Comparison of ENCODE assay signal across 18 cellular contexts in the genomic region with DNA sequence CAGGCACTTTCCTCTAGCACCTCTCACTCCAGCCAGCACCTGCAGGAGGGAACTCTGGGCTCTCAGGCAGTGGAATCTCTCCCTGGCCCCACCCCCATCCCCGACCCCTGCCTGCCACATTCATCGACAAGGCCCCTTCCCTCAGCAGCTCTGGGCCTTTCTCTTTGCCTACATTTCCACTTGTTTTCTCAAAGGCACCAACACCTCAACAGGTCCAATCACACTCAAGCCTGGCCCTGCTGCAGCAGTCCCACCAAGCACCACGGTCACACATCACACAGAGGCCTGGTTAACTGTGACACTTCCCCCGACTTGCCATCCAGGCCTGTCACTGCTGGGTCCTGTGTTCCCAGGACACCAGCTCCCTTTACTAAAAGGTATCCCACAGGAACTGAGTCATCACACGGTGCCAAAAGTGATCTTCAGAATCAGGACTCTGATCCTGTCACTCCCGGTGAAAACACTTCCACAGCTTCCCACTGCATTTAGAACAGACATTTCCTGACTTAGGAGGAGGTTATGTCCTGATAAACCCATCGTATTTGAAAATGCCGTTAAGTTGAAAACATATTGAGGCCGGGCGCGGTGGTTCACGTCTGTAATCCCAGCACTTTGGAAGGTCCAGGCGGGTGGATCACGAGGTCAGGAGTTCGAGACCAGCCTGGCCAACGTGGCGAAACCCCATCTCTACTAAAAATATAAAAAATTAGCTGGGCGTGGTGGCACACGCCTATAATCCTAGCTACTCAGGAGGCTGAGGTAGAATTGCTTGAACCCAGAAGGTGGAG. TPM values are rescaled to one million over a fixed set of nuclear protein-coding genes. Genes with fewer than 3 reads are reported as not detected.
DNase-seq lines count a peak whose midpoint lies in the region; ATAC-seq, FAIRE-seq and TF ChIP-seq lines count a peak whose summit lies in the region.
"Had no signal": no experiment of that assay in that cellular context is flagged by ENCODE, and none has a peak within 500 bp of the region (broad histone marks: within the 10 kb centered on the region; RNA-seq: fewer than 3 reads in every experiment).

No MANE protein-coding gene starts in this region.

- H3K9me1 ChIP-seq in endothelial cell of umbilical vein (replicated peaks; ENCODE audit: control insufficient read depth, extremely low read depth, insufficient read depth, low read length): no peaks in the 10 kb centered on the region

- intact Hi-C loops in activated CD4-positive, alpha-beta T cell treated with anti-CD3 and anti-CD28 coated beads for 36 hours (cut with DNase I, micrococcal nuclease): no loop called here
- intact Hi-C loops in endothelial cell of umbilical vein (cut with micrococcal nuclease): no loop called here

- peak overlapping the region; percentile 32 for H3K27ac Mint-ChIP-seq in activated CD4-positive, alpha-beta T cell treated with anti-CD3 and anti-CD28 coated beads for 36 hours
- H3K27ac Mint-ChIP-seq in WTC11: peak overlapping the region; percentile 59
- H3K27ac Mint-ChIP-seq in osteocyte (ENCODE audit: unreplicated experiment): peak overlapping the region; percentile 63
- H3K27ac Mint-ChIP-seq: CD4-positive, alpha-beta T cell had no signal

- no peak overlapping the region for H3K4me2 ChIP-seq in endothelial cell of umbilical vein (ENCODE audit: insufficient read depth, low read length)
- H3K4me2 ChIP-seq: A549 had no signal

- H3K4me3 Mint-ChIP-seq in activated CD4-positive, alpha-beta T cell treated with anti-CD3 and anti-CD28 coated beads for 36 hours: no peak overlapping the region
- H3K4me3 Mint-ChIP-seq in WTC11: no peak overlapping the region
- H3K4me3 Mint-ChIP-seq in osteocyte (ENCODE audit: unreplicated experiment): no peak overlapping the region
- H3K4me3 Mint-ChIP-seq: CD4-positive, alpha-beta T cell had no signal

- peaks cover 21 to 66% of the 10 kb centered on the region in 2 experiments for H3K36me3 ChIP-seq in endothelial cell of umbilical vein (ENCODE audit: control insufficient read depth in 2 of 2, extremely low read depth in 1 of 2, insufficient read depth in 2 of 2, low read length in 2 of 2)

- peaks cover 33% of the 10 kb centered on the region for H3K36me3 Mint-ChIP-seq in activated CD4-positive, alpha-beta T cell treated with anti-CD3 and anti-CD28 coated beads for 36 hours (ENCODE audit: low read depth)
- H3K36me3 Mint-ChIP-seq in WTC11 (peaks cover 78% of the 10 kb centered on the region), osteocyte (ENCODE audit: unreplicated experiment) (peaks cover 67% of the 10 kb centered on the region)

- H3K79me2 ChIP-seq in endothelial cell of umbilical vein (ENCODE audit: control insufficient read depth, insufficient read depth, low read length): no peaks in the 10 kb centered on the region

- POLR2A ChIA-PET in activated CD4-positive, alpha-beta T cell treated with anti-CD3 and anti-CD28 coated beads for 36 hours (lab: Charles Lee): no interaction called here
- POLR2A ChIA-PET in WTC11 (lab: Charles Lee) (no interaction called here), endothelial cell of umbilical vein (lab: Charles Lee) (no interaction called here)

- no peak overlapping the region for H2AFZ ChIP-seq in endothelial cell of umbilical vein (ENCODE audit: low read depth, low read length)

- BruUV-seq in endothelial cell of umbilical vein (replicated peaks; lab: Mats Ljungman, UMichigan): no TSS peak

- no peak for DNase-seq in activated CD4-positive, alpha-beta T cell treated with anti-CD3 and anti-CD28 coated beads for 36 hours
- no peak for DNase-seq in activated CD4-positive, alpha-beta T cell treated with anti-CD3 and anti-CD28 coated beads for 1 hour
- DNase-seq in WTC11 (ENCODE audit: low spot score) (no peak), endothelial cell of umbilical vein (ENCODE audit: low read depth, low spot score) (no peak), osteocyte (ENCODE audit: extremely low spot score, unreplicated experiment) (peak; percentile 32), SIG-M5 (lab: John Stamatoyannopoulos, UW) (no peak), middle frontal gyrus (ENCODE audit: extremely low spot score, low spot score) (no peak), SK-N-DZ (ENCODE audit: low spot score) (no peak)
- DNase-seq: CD4-positive, alpha-beta T cell; EL; NCI-H1092 treated with DMSO at 0.1 percent for 48 hours; NCI-H2171 treated with DMSO at 0.1 percent for 48 hours; NCI-H82; stimulated activated CD4-positive, alpha-beta T cell treated with anti-CD3 and anti-CD28 coated beads, Interleukin-15, amount 100 ng/mL, for 24 hours had no signal

- TF ChIP-seq CTCF in WTC11 (IDR thresholded peaks at IDR 0.05): no peak
- TF ChIP-seq CTCF in endothelial cell of umbilical vein (IDR thresholded peaks at IDR 0.05; ENCODE audit: extremely low read depth in 1 of 2, insufficient read depth in 1 of 2, low read depth in 1 of 2, low read length in 2 of 2): no peak
- TF ChIP-seq CTCF in osteocyte (IDR thresholded peaks at IDR 0.05): no peak

- H3K4me1 Mint-ChIP-seq in activated CD4-positive, alpha-beta T cell treated with anti-CD3 and anti-CD28 coated beads for 36 hours: no peaks in the 10 kb centered on the region
- H3K4me1 Mint-ChIP-seq in WTC11 (no peaks in the 10 kb centered on the region), osteocyte (ENCODE audit: unreplicated experiment) (peaks cover 6% of the 10 kb centered on the region)

- no peaks in the 10 kb centered on the region for H4K20me1 ChIP-seq in endothelial cell of umbilical vein (replicated peaks; ENCODE audit: control insufficient read depth, extremely low read depth, insufficient read depth, low read length)

- dilution Hi-C loops in endothelial cell of umbilical vein (cut with MboI; ENCODE audit: extremely low pct_ligation_motif_present, low sequenced_read_pairs): no loop called here

- ATAC-seq in activated CD4-positive, alpha-beta T cell treated with anti-CD3 and anti-CD28 coated beads for 36 hours: no peak
- ATAC-seq in WTC11: no peak
- ATAC-seq: A549 had no signal

- peak; percentile 48 for FAIRE-seq in endothelial cell of umbilical vein (lab: Jason Lieb, UNC)
- FAIRE-seq: A549, H54 had no signal

- H3K27me3 Mint-ChIP-seq in activated CD4-positive, alpha-beta T cell treated with anti-CD3 and anti-CD28 coated beads for 36 hours: no peaks in the 10 kb centered on the region
- H3K27me3 Mint-ChIP-seq in WTC11 (ENCODE audit: low read depth): no peaks in the 10 kb centered on the region
- no peaks in the 10 kb centered on the region for H3K27me3 Mint-ChIP-seq in osteocyte (ENCODE audit: unreplicated experiment)
- H3K27me3 Mint-ChIP-seq: CD4-positive, alpha-beta T cell had no signal

- H3K9ac ChIP-seq in endothelial cell of umbilical vein (replicated peaks; ENCODE audit: extremely low read depth, insufficient read depth, low read length): no peak overlapping the region

- H3K27ac ChIP-seq in endothelial cell of umbilical vein (ENCODE audit: insufficient read depth, low read depth, low read length): no peak overlapping the region
- H3K27ac ChIP-seq: A549, suprapubic skin had no signal

- CTCF ChIA-PET in activated CD4-positive, alpha-beta T cell treated with anti-CD3 and anti-CD28 coated beads for 36 hours (lab: Charles Lee): no interaction called here
- CTCF ChIA-PET in WTC11 (lab: Charles Lee) (interaction anchor here (0.6 to 1.3 kb wide), 3 partner anchors 12 to 1328 kb away, joined by 3 to 4 read pairs (median 3); no protein-coding TSS in a partner anchor), endothelial cell of umbilical vein (lab: Charles Lee) (interaction anchor here (1.5 kb wide), 1 partner anchor 137 kb away, joined by 7 read pairs; no protein-coding TSS in a partner anchor)

- H3K4me3 ChIP-seq in endothelial cell of umbilical vein (replicated peaks in 1 of 3; ENCODE audit: insufficient read depth in 1 of 3, low read depth in 1 of 3, low read length in 3 of 3): no peak overlapping the region
- H3K4me3 ChIP-seq: A549, suprapubic skin had no signal

- H3K9me3 ChIP-seq in endothelial cell of umbilical vein (replicated peaks; ENCODE audit: control insufficient read depth, insufficient read depth, low read length): no peaks in the 10 kb centered on the region
- H3K9me3 ChIP-seq: A549, suprapubic skin had no signal

- no peaks in the 10 kb centered on the region for H3K4me1 ChIP-seq in endothelial cell of umbilical vein (ENCODE audit: control insufficient read depth, extremely low read depth, insufficient read depth, low read length)
- H3K4me1 ChIP-seq: A549 had no signal

- H3K27me3 ChIP-seq in endothelial cell of umbilical vein (ENCODE audit: control insufficient read depth in 2 of 2, insufficient read depth in 2 of 2, low read length in 2 of 2): no peaks in the 10 kb centered on the region
- H3K27me3 ChIP-seq: suprapubic skin had no signal

- H3K9me3 Mint-ChIP-seq in activated CD4-positive, alpha-beta T cell treated with anti-CD3 and anti-CD28 coated beads for 36 hours (ENCODE audit: low read depth): no peaks in the 10 kb centered on the region
- H3K9me3 Mint-ChIP-seq in WTC11 (no peaks in the 10 kb centered on the region), osteocyte (ENCODE audit: unreplicated experiment) (no peaks in the 10 kb centered on the region)
- H3K9me3 Mint-ChIP-seq: CD4-positive, alpha-beta T cell had no signal

- no peak for TF ChIP-seq POLR2A in endothelial cell of umbilical vein (IDR thresholded peaks at IDR 0.05; ENCODE audit: low read depth, low read length)

RNA-seq across cellular contexts. Expression of gene MYH7B, which starts 54.9 kb away (rescaled TPM):
- under 1 TPM; 0.23 to 0.40 TPM for total RNA-seq in activated CD4-positive, alpha-beta T cell treated with anti-CD3 and anti-CD28 coated beads for 36 hours
- total RNA-seq in WTC11 (2021): 0.66 to 1.0 TPM (median 0.98 TPM) in 3 replicates
- total RNA-seq in endothelial cell of umbilical vein: 0.07 TPM in 1 of 2 replicates, not detected in the other
- 0.03 and 0.10 TPM in 2 replicates for polyA plus RNA-seq in endothelial cell of umbilical vein
- polyA plus RNA-seq in endothelial cell of umbilical vein (2011; cell fraction: cytosol; rRNA removed): 0.03 TPM in 2 replicates
- 0.07 and 0.43 TPM in 2 replicates for polyA plus RNA-seq in endothelial cell of umbilical vein (2011; cell fraction: nucleus; rRNA removed)
- 0.03 and 0.25 TPM in 2 replicates for polyA plus RNA-seq in endothelial cell of umbilical vein (2012)
- not detected in 2 replicates for polyA minus RNA-seq in endothelial cell of umbilical vein
- polyA minus RNA-seq in endothelial cell of umbilical vein (2011; cell fraction: cytosol; rRNA and poly(A)+ RNA removed): not detected
- 0.05 TPM in 1 of 2 replicates, not detected in the other for polyA minus RNA-seq in endothelial cell of umbilical vein (2011; cell fraction: nucleus; rRNA and poly(A)+ RNA removed)
- 0.18 and 0.86 TPM in 2 replicates for total RNA-seq in osteocyte
- polyA plus RNA-seq in SK-N-DZ (2014; cell fraction: cytosol; rRNA removed): 0.93 TPM in 1 of 2 replicates, not detected in the other
- 2.1 and 4.3 TPM in 2 replicates for polyA plus RNA-seq in SK-N-DZ (2014; cell fraction: nucleus; rRNA removed)
- total RNA-seq: epithelial cell of proximal tubule had no signal

RNA-seq across cellular contexts. Expression of gene GSS, which starts 55.0 kb away (rescaled TPM):
- 10 to 100 TPM; 58.7 to 59.5 TPM for total RNA-seq in activated CD4-positive, alpha-beta T cell treated with anti-CD3 and anti-CD28 coated beads for 36 hours
- total RNA-seq in WTC11 (2021): 40.7 to 47.3 TPM (median 46.7 TPM) in 3 replicates
- total RNA-seq in endothelial cell of umbilical vein: 46.9 and 47.9 TPM in 2 replicates
- polyA plus RNA-seq in endothelial cell of umbilical vein: 60.3 and 65.1 TPM in 2 replicates
- polyA plus RNA-seq in endothelial cell of umbilical vein (2011; cell fraction: cytosol; rRNA removed): 60.4 and 62.6 TPM in 2 replicates
- 149 and 162 TPM in 2 replicates for polyA plus RNA-seq in endothelial cell of umbilical vein (2011; cell fraction: nucleus; rRNA removed)
- polyA plus RNA-seq in endothelial cell of umbilical vein (2012): 46.4 and 58.9 TPM in 2 replicates
- 54.4 and 65.2 TPM in 2 replicates for polyA minus RNA-seq in endothelial cell of umbilical vein
- 24.6 TPM for polyA minus RNA-seq in endothelial cell of umbilical vein (2011; cell fraction: cytosol; rRNA and poly(A)+ RNA removed)
- polyA minus RNA-seq in endothelial cell of umbilical vein (2011; cell fraction: nucleus; rRNA and poly(A)+ RNA removed): 22.0 and 32.4 TPM in 2 replicates
- total RNA-seq in osteocyte: 36.0 and 37.2 TPM in 2 replicates
- polyA plus RNA-seq in SK-N-DZ (2014; cell fraction: cytosol; rRNA removed): 122 TPM in 2 replicates
- 247 and 265 TPM in 2 replicates for polyA plus RNA-seq in SK-N-DZ (2014; cell fraction: nucleus; rRNA removed)
